Comparison of ENCODE assay signal across 1 cellular context in the genomic region with DNA sequence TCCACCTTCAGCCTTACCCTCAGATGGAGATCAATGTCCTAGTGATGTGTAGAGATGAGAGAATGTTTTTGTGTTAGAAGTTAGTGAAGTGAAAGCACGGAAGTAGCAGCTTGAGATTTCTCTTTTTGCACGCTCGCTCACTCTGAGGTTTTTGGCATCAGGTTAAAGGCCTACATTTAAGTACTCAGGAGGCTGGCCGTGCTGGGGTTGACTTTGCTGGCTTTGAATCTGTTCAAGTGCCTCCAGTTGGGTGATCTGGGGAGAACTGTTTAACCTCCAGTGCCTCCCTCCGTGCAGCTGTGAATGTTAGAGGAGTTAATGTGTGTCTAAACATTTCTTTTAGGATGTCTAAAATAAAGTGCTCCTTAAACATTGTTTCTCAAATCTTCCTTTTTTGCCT.
TF ChIP-seq lines count a peak whose summit lies in the region.

No MANE protein-coding gene starts in this region.

TF ChIP-seq in WTC11, 78 proteins besides CTCF, POLR2A, EP300 and RAD21 (continued from another document):
- TF ChIP-seq, protein P1, sequence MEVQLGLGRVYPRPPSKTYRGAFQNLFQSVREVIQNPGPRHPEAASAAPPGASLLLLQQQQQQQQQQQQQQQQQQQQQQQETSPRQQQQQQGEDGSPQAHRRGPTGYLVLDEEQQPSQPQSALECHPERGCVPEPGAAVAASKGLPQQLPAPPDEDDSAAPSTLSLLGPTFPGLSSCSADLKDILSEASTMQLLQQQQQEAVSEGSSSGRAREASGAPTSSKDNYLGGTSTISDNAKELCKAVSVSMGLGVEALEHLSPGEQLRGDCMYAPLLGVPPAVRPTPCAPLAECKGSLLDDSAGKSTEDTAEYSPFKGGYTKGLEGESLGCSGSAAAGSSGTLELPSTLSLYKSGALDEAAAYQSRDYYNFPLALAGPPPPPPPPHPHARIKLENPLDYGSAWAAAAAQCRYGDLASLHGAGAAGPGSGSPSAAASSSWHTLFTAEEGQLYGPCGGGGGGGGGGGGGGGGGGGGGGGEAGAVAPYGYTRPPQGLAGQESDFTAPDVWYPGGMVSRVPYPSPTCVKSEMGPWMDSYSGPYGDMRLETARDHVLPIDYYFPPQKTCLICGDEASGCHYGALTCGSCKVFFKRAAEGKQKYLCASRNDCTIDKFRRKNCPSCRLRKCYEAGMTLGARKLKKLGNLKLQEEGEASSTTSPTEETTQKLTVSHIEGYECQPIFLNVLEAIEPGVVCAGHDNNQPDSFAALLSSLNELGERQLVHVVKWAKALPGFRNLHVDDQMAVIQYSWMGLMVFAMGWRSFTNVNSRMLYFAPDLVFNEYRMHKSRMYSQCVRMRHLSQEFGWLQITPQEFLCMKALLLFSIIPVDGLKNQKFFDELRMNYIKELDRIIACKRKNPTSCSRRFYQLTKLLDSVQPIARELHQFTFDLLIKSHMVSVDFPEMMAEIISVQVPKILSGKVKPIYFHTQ (CRISPR knock-in tag; IDR thresholded peaks at IDR 0.05) = no peak
- TF ChIP-seq, protein P2, sequence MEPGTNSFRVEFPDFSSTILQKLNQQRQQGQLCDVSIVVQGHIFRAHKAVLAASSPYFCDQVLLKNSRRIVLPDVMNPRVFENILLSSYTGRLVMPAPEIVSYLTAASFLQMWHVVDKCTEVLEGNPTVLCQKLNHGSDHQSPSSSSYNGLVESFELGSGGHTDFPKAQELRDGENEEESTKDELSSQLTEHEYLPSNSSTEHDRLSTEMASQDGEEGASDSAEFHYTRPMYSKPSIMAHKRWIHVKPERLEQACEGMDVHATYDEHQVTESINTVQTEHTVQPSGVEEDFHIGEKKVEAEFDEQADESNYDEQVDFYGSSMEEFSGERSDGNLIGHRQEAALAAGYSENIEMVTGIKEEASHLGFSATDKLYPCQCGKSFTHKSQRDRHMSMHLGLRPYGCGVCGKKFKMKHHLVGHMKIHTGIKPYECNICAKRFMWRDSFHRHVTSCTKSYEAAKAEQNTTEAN (CRISPR knock-in tag; IDR thresholded peaks at IDR 0.05) = no peak
TF ChIP-seq in WTC11: peak in this region for 0.
